Comparison of ENCODE assay signal across 10 cellular contexts in the genomic region with DNA sequence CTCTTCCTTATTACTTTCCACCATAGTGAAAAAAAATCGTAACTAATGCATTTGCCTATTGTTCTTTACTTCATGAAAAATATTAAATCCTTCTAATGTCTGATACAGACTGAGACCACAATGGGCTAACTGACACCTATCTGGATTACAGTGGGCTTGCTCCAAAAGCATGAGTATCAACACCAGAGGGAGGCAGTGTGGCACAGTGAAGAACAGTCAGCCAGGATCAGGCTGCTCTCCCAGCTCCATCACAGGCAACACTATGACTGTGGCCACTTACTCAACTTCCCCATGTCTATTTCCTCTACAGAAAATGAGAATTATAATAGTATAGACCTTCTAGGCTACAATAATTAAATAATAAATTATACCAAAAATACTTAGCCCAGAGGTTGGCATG.
DNase-seq lines count a peak whose midpoint lies in the region; ATAC-seq and TF ChIP-seq lines count a peak whose summit lies in the region.
"Had no signal": no experiment of that assay in that cellular context is flagged by ENCODE, and none has a peak within 500 bp of the region (broad histone marks: within the 10 kb centered on the region; RNA-seq: fewer than 3 reads in every experiment).

No MANE protein-coding gene starts in this region.

- H3K27me3 Mint-ChIP-seq in CD4-positive, alpha-beta T cell = no peaks in the 10 kb centered on the region
- H3K27me3 Mint-ChIP-seq: central memory CD8-positive, alpha-beta T cell had no signal

- DNase-seq in AML-193 (lab: John Stamatoyannopoulos, UW) = peak; percentile 72 to 89
- peak; percentile 93 for DNase-seq in NOMO-1 treated with DMSO at 0.1 percent for 48 hours (lab: John Stamatoyannopoulos, UW; ENCODE audit: unreplicated experiment)
- no peak for DNase-seq in fibroblast of villous mesenchyme (ENCODE audit: low read depth)
- DNase-seq in CD4-positive, alpha-beta T cell = no peak
- no peak for DNase-seq in medulla oblongata (ENCODE audit: extremely low spot score)
- DNase-seq: stimulated activated CD4-positive, alpha-beta T cell treated with anti-CD3 and anti-CD28 coated beads, Interleukin-4, amount 100 ng/mL, for 1 hour had no signal

- H3K27ac ChIP-seq in CD4-positive, alpha-beta T cell (ENCODE audit: low read depth, low read length) = no peak overlapping the region

- peaks cover 7% of the 10 kb centered on the region for H3K4me1 Mint-ChIP-seq in CD4-positive, alpha-beta T cell (ENCODE audit: low read depth)
- H3K4me1 Mint-ChIP-seq: central memory CD8-positive, alpha-beta T cell had no signal

- intact Hi-C loops in CD4-positive, alpha-beta T cell (cut with DNase I, micrococcal nuclease) = loop anchor here in 1 of 2 experiments (10.0 kb wide), 1 partner anchor 250 kb away; no protein-coding TSS in a partner anchor

- H3K9me3 ChIP-seq in CD4-positive, alpha-beta T cell (ENCODE audit: control insufficient read depth, low read length) = no peaks in the 10 kb centered on the region

- CTCF ChIA-PET in CD4-positive, alpha-beta T cell (lab: Charles Lee) = no interaction called here

- no peaks in the 10 kb centered on the region for H3K9me3 Mint-ChIP-seq in CD4-positive, alpha-beta T cell
- H3K9me3 Mint-ChIP-seq: central memory CD8-positive, alpha-beta T cell had no signal

- H3K27me3 ChIP-seq in CD4-positive, alpha-beta T cell (ENCODE audit: control insufficient read depth, insufficient read depth, low read length) = no peaks in the 10 kb centered on the region

- ATAC-seq in GM19023 (IDR thresholded peaks at IDR 0.05; ENCODE audit: unreplicated experiment) = peak; percentile 69
- ATAC-seq in GM21576 (IDR thresholded peaks at IDR 0.05; ENCODE audit: unreplicated experiment) = no peak
- no peak for ATAC-seq in CD4-positive, alpha-beta T cell (ENCODE audit: poor library complexity)
- ATAC-seq in HG03469 (IDR thresholded peaks at IDR 0.05; ENCODE audit: unreplicated experiment) = no peak

- H3K4me3 Mint-ChIP-seq in CD4-positive, alpha-beta T cell = no peak overlapping the region
- H3K4me3 Mint-ChIP-seq: central memory CD8-positive, alpha-beta T cell had no signal

- no peak overlapping the region for H3K27ac Mint-ChIP-seq in CD4-positive, alpha-beta T cell

- POLR2A ChIA-PET in CD4-positive, alpha-beta T cell (lab: Charles Lee) = no interaction called here

- TF ChIP-seq CTCF in fibroblast of villous mesenchyme (IDR thresholded peaks at IDR 0.05; ENCODE audit: insufficient read depth, low read depth, low read length) = peak; percentile 50
- no peak for TF ChIP-seq CTCF in CD4-positive, alpha-beta T cell (IDR thresholded peaks at IDR 0.05)

- H3K4me3 ChIP-seq in fibroblast of villous mesenchyme (ENCODE audit: low read depth, low read length) = no peak overlapping the region

- peaks cover 12% of the 10 kb centered on the region for H3K36me3 Mint-ChIP-seq in CD4-positive, alpha-beta T cell (ENCODE audit: low read depth)

Comparison
In these comparisons a context has a peak if more than half of its experiments do, and no peak if none do; other contexts are left out.
1. DNase-seq: peak in AML-193 (2 of 2) and NOMO-1 treated with DMSO at 0.1 percent for 48 hours (single experiment); none in fibroblast of villous mesenchyme (single experiment), CD4-positive, alpha-beta T cell (0 of 10) and medulla oblongata (single experiment).